16 cellular contexts compared by ENCODE assay signal in genomic region chr7:50730459-50731400, GRCh38. TPM values are rescaled to one million over a fixed set of nuclear protein-coding genes. Genes with fewer than 3 reads are reported as not detected.
A peak's percentile ranks its signal among the peaks of the same experiment; 100 is the strongest.
DNase-seq lines count a peak whose midpoint lies in the region; ATAC-seq and TF ChIP-seq lines count a peak whose summit lies in the region.
"Had no signal": no experiment of that assay in that cellular context is flagged by ENCODE, and none has a peak within 500 bp of the region (broad histone marks: within the 10 kb centered on the region; RNA-seq: fewer than 3 reads in every experiment).

No MANE protein-coding gene starts in this region.

- no peak for DNase-seq in SK-N-SH
- DNase-seq in globus pallidus (ENCODE audit: low spot score), result peak; percentile 45
- DNase-seq in neuronal stem cell (ENCODE audit: low spot score), result no peak
- no peak for DNase-seq in SK-N-DZ (ENCODE audit: low spot score)
- DNase-seq in NCI-H2029 (lab: John Stamatoyannopoulos, UW), result no peak
- DNase-seq: activated naive CD4-positive, alpha-beta T cell treated with anti-CD3 and anti-CD28 coated beads for 36 hours; DMS 273 treated with DMSO at 0.1 percent for 48 hours; kidney glomerular epithelial cell; NCI-H345; RPMI8226; uterus had no signal

- peaks cover 23% of the 10 kb centered on the region for H3F3A ChIP-seq in SK-N-SH (replicated peaks; ENCODE audit: insufficient read depth)

- H3K4me3 ChIP-seq in ACC112 (ENCODE audit: low read depth, low read length), result peak overlapping the region; percentile 5; the same call in 1 of the 2 replicates
- H3K4me3 ChIP-seq in SK-N-SH (ENCODE audit: low read depth in 2 of 2, low read length in 1 of 2), result no peak overlapping the region
- no peak overlapping the region for H3K4me3 ChIP-seq in neuronal stem cell (ENCODE audit: low read length in 2 of 2)
- H3K4me3 ChIP-seq: A549, uterus had no signal

- 39% methylated on average over 12 of the region's 12 CpGs for WGBS in SK-N-SH (ENCODE audit: low lambda C conversion rate)
- no CpG with 5 or more reads among the region's 12 CpGs for WGBS in neuronal stem cell (ENCODE audit: extremely low coverage in 2 of 2, insufficient read length in 2 of 2, insufficient replicate concordance in 1 of 2), 2 donors

- H3K9ac ChIP-seq in SK-N-SH (no peak overlapping the region), neuronal stem cell (ENCODE audit: low read depth, low read length, poor library complexity) (no peak overlapping the region)

- H3K36me3 ChIP-seq in ACC112 (ENCODE audit: insufficient read depth, low read length) (0 out of 2 replicates have a peak, but pooled peaks cover 2% of the 10 kb centered on the region), SK-N-SH (replicated peaks in 1 of 2; ENCODE audit: control insufficient read depth in 1 of 2, insufficient read depth in 2 of 2, low read length in 1 of 2) (peaks cover 0 to 3% of the 10 kb centered on the region in 2 experiments), neuronal stem cell (replicated peaks in 1 of 2; ENCODE audit: control insufficient read depth in 2 of 2, insufficient read depth in 2 of 2, low read length in 2 of 2) (peaks cover 2 to 27% of the 10 kb centered on the region in 2 donors)
- H3K36me3 ChIP-seq: uterus had no signal

- ATAC-seq in HG02642 (IDR thresholded peaks at IDR 0.05; ENCODE audit: poor library complexity, unreplicated experiment), result no peak
- no peak for ATAC-seq in GM18909 (IDR thresholded peaks at IDR 0.05; ENCODE audit: poor library complexity, unreplicated experiment)
- ATAC-seq: A549; natural killer cell treated with Interleukin-12 subunit alpha and Interleukin-12 subunit beta and Interleukin-15 and Interleukin-18, amount 100 ng/mL, for 72 hours had no signal

- H3K4me1 ChIP-seq in ACC112 (ENCODE audit: control insufficient read depth, insufficient read depth, low read length, unreplicated experiment) (peaks cover 37% of the 10 kb centered on the region), SK-N-SH (ENCODE audit: control insufficient read depth in 1 of 2, insufficient read depth in 2 of 2, low read depth in 1 of 2, low read length in 1 of 2) (peaks cover 0 to 34% of the 10 kb centered on the region in 2 experiments; a peak in 2 of 4 replicates), neuronal stem cell (ENCODE audit: control insufficient read depth in 2 of 2, insufficient read depth in 1 of 2, low read depth in 1 of 2, low read length in 2 of 2) (peaks cover 0 to 12% of the 10 kb centered on the region in 2 donors)

- H4K20me1 ChIP-seq in SK-N-SH (ENCODE audit: insufficient read depth), result peaks cover 87% of the 10 kb centered on the region

- TF ChIP-seq RAD21 in SK-N-SH (IDR thresholded peaks at IDR 0.05; ENCODE audit: low read length), result no peak

- H2BK120ac ChIP-seq in neuronal stem cell (ENCODE audit: low read depth, low read length), result no peak overlapping the region

- H3K23ac ChIP-seq in neuronal stem cell (ENCODE audit: low read depth, low read length, poor library complexity), result no peak overlapping the region

- no peak for TF ChIP-seq EP300 in SK-N-SH (IDR thresholded peaks at IDR 0.05; ENCODE audit: borderline replicate concordance in 1 of 2, low read depth in 1 of 2, low read length in 1 of 2)

- no peak overlapping the region for H4K91ac ChIP-seq in neuronal stem cell (ENCODE audit: low read depth, low read length, poor library complexity)

- H2BK12ac ChIP-seq in neuronal stem cell (ENCODE audit: low read length), result no peak overlapping the region

- H2BK5ac ChIP-seq in neuronal stem cell (ENCODE audit: low read length), result no peak overlapping the region

- no peaks in the 10 kb centered on the region for H3K27me3 ChIP-seq in ACC112 (ENCODE audit: insufficient read depth, low read length)
- no peaks in the 10 kb centered on the region for H3K27me3 ChIP-seq in SK-N-SH (ENCODE audit: insufficient read depth)
- H3K27me3 ChIP-seq in neuronal stem cell (ENCODE audit: control insufficient read depth in 3 of 3, insufficient read depth in 3 of 3, low read depth in 1 of 3, low read length in 3 of 3), result no peaks in the 10 kb centered on the region
- H3K27me3 ChIP-seq: uterus had no signal

- H2AFZ ChIP-seq in ACC112 (ENCODE audit: low read length, unreplicated experiment) (no peak overlapping the region), SK-N-SH (ENCODE audit: low read depth) (no peak overlapping the region), neuronal stem cell (ENCODE audit: low read length) (no peak overlapping the region)

- H3K27ac ChIP-seq in ACC112 (ENCODE audit: low read depth, low read length) (peak overlapping the region; percentile 24), SK-N-SH (ENCODE audit: low read depth in 2 of 2, low read length in 1 of 2) (peak overlapping the region in 1 of 2 experiments; percentile 61; a peak in 1 of 4 replicates), neuronal stem cell (replicated peaks; ENCODE audit: low read length) (peak overlapping the region; percentile 34)

- H2AK5ac ChIP-seq in neuronal stem cell (ENCODE audit: low read depth, low read length), result no peak overlapping the region

- no peak for TF ChIP-seq CTCF in SK-N-SH (IDR thresholded peaks at IDR 0.05)

- no peaks in the 10 kb centered on the region for H3K9me2 ChIP-seq in SK-N-SH

- POLR2A ChIA-PET in SK-N-SH (lab: Yijun Ruan, JAX), result no interaction called here

- no peak overlapping the region for H2BK15ac ChIP-seq in neuronal stem cell (ENCODE audit: low read length)

- H3K4me2 ChIP-seq in SK-N-SH (peak overlapping the region; percentile 67), neuronal stem cell (ENCODE audit: insufficient read depth, low read length, poor library complexity, severe bottlenecking) (no peak overlapping the region)
- H3K4me2 ChIP-seq: A549 had no signal

- H3K79me2 ChIP-seq in ACC112 (ENCODE audit: control insufficient read depth, insufficient read depth, low read length, unreplicated experiment) (peaks cover 61% of the 10 kb centered on the region), SK-N-SH (ENCODE audit: insufficient read depth) (peaks cover 92% of the 10 kb centered on the region)

- peaks cover 5% of the 10 kb centered on the region for H3K79me1 ChIP-seq in neuronal stem cell (ENCODE audit: low read depth, low read length)

- no peak overlapping the region for H3K18ac ChIP-seq in neuronal stem cell (ENCODE audit: low read length)

- H4K8ac ChIP-seq in neuronal stem cell (ENCODE audit: low read depth, low read length), result no peak overlapping the region

- CTCF ChIA-PET in SK-N-SH (lab: Yijun Ruan, JAX), result interaction anchor here (0.9 to 2.3 kb wide), 5 partner anchors 10 to 638 kb away, joined by 3 to 6 read pairs (median 4); no protein-coding TSS in a partner anchor

- H3K14ac ChIP-seq in neuronal stem cell (ENCODE audit: low read length), result no peak overlapping the region

- H3K9me3 ChIP-seq in SK-N-SH (no peaks in the 10 kb centered on the region), neuronal stem cell (replicated peaks in 1 of 2; ENCODE audit: control insufficient read depth in 2 of 2, insufficient read depth in 1 of 2, low read depth in 1 of 2, low read length in 2 of 2) (no peaks in the 10 kb centered on the region)
- H3K9me3 ChIP-seq: A549, uterus had no signal

- H3K4ac ChIP-seq in neuronal stem cell (ENCODE audit: low read length), result no peak overlapping the region

TF ChIP-seq in SK-N-SH, 30 proteins besides CTCF, POLR2A, EP300 and RAD21 (continues in another document):
- TF ChIP-seq RCOR1 (IDR thresholded peaks at IDR 0.05; ENCODE audit: low read length) (no peak), FOXM1 (IDR thresholded peaks at IDR 0.05; ENCODE audit: low read depth) (no peak), REST (IDR thresholded peaks at IDR 0.05; ENCODE audit: low read depth, low read length) (no peak), MXI1 (IDR thresholded peaks at IDR 0.05; ENCODE audit: low read depth, low read length) (no peak), GATA2 (CRISPR knock-in tag; IDR thresholded peaks at IDR 0.05) (no peak), TAF1 (IDR thresholded peaks at IDR 0.05; ENCODE audit: borderline replicate concordance, low read depth, low read length) (no peak), ELF1 (IDR thresholded peaks at IDR 0.05) (no peak), YY1 (IDR thresholded peaks at IDR 0.05; ENCODE audit: low read depth) (no peak)

RNA-seq across cellular contexts. Expression of gene GRB10, which starts 52.0 kb away (rescaled TPM):
- 4.4 and 5.1 TPM in 2 replicates for polyA plus RNA-seq in SK-N-SH (2012; rRNA removed)
- 3.8 and 3.9 TPM in 2 replicates for polyA plus RNA-seq in SK-N-SH (2012; cell fraction: cytosol; rRNA removed)
- polyA plus RNA-seq in SK-N-SH (2012; cell fraction: nucleus; rRNA removed), result 15.3 and 16.8 TPM in 2 replicates
- 55.9 TPM for polyA plus RNA-seq in neuronal stem cell (2013, experiment 1 of 2)
- polyA plus RNA-seq in neuronal stem cell (2013, experiment 2 of 2), result 55.2 TPM
- 3.9 and 5.5 TPM in 2 replicates for polyA plus RNA-seq in SK-N-DZ (2014; cell fraction: cytosol; rRNA removed)
- 7.1 and 7.8 TPM in 2 replicates for polyA plus RNA-seq in SK-N-DZ (2014; cell fraction: nucleus; rRNA removed)
